1 cellular context compared by ENCODE assay signal in the genomic region with DNA sequence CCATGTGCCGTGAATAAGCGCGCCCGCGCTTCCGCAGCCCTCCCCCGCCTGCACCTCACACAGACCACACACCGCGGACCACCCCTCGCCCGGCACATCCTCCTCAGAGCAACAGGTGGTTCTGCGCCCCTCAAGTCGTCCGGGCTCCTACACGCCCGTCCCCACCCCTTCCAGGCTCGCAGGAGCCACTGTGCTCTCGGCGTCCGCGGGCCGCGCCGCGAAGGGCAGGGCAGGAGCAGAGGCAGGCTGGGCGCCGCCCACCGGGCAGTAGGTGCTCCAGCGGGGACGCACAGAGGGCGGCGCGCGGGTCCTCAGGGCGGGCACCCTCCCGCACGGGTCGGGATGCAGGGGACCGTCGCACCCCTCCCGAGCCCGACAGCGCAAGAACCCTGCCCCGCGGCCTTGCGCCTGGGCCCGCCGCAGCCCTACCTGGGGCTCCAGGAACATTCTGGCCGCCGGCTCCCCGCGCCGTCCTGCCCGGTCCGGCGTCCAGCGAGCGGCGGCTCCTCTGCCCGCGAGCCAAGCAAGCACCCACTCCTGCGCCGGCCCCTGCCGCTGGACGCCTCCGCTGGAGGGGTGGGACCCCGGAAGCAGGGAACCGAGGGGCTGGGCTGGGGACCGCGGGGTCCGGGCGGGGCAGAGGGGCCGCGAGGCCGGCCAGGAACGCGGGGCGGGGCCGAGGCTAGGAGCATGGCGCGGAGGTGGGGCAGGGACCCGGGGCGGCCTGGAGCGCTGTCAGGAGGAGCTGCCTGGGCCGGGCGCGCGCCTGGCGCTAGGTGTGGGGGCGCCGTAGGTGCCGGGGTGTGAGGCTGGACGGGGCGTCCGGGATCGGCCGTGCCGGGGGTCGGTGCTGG.
TF ChIP-seq lines count a peak whose summit lies in the region.

No MANE protein-coding gene starts in this region.

TF ChIP-seq in WTC11, 78 proteins besides CTCF, POLR2A, EP300 and RAD21 (continued from another document):
- TF ChIP-seq, protein P1, sequence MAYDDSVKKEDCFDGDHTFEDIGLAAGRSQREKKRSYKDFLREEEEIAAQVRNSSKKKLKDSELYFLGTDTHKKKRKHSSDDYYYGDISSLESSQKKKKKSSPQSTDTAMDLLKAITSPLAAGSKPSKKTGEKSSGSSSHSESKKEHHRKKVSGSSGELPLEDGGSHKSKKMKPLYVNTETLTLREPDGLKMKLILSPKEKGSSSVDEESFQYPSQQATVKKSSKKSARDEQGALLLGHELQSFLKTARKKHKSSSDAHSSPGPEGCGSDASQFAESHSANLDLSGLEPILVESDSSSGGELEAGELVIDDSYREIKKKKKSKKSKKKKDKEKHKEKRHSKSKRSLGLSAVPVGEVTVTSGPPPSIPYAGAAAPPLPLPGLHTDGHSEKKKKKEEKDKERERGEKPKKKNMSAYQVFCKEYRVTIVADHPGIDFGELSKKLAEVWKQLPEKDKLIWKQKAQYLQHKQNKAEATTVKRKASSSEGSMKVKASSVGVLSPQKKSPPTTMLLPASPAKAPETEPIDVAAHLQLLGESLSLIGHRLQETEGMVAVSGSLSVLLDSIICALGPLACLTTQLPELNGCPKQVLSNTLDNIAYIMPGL (CRISPR knock-in tag; IDR thresholded peaks at IDR 0.05), result no peak
- TF ChIP-seq NR1H2 (CRISPR knock-in tag; IDR thresholded peaks at IDR 0.05) (no peak), SOX15 (CRISPR knock-in tag; IDR thresholded peaks at IDR 0.05) (no peak), ZNF423 (CRISPR knock-in tag; IDR thresholded peaks at IDR 0.05) (0 out of 2 replicates have a peak, but pooled peaks have one; percentile 26), MAX (CRISPR knock-in tag; IDR thresholded peaks at IDR 0.05) (peak; percentile 43; the same call in 1 of the 2 replicates), OVOL2 (CRISPR knock-in tag; IDR thresholded peaks at IDR 0.05; ENCODE audit: borderline replicate concordance) (no peak), ZNF138 (CRISPR knock-in tag; conservative IDR thresholded peaks at IDR 0.05) (no peak), E2F1 (CRISPR knock-in tag; IDR thresholded peaks at IDR 0.05) (no peak), HMGA2 (CRISPR knock-in tag; IDR thresholded peaks at IDR 0.05) (no peak), GRHL2 (CRISPR knock-in tag; IDR thresholded peaks at IDR 0.05; ENCODE audit: insufficient replicate concordance, severe bottlenecking) (no peak), EMX1 (CRISPR knock-in tag; IDR thresholded peaks at IDR 0.05) (no peak), ZNF281 (CRISPR knock-in tag; IDR thresholded peaks at IDR 0.05) (no peak), NR3C1 (CRISPR knock-in tag; conservative IDR thresholded peaks at IDR 0.05; ENCODE audit: low read depth) (no peak), NFYB (CRISPR knock-in tag; conservative IDR thresholded peaks at IDR 0.05; ENCODE audit: low read depth) (no peak), CREM (CRISPR knock-in tag; IDR thresholded peaks at IDR 0.05) (no peak), AR (CRISPR knock-in tag; IDR thresholded peaks at IDR 0.05) (no peak)
- TF ChIP-seq, protein P2, sequence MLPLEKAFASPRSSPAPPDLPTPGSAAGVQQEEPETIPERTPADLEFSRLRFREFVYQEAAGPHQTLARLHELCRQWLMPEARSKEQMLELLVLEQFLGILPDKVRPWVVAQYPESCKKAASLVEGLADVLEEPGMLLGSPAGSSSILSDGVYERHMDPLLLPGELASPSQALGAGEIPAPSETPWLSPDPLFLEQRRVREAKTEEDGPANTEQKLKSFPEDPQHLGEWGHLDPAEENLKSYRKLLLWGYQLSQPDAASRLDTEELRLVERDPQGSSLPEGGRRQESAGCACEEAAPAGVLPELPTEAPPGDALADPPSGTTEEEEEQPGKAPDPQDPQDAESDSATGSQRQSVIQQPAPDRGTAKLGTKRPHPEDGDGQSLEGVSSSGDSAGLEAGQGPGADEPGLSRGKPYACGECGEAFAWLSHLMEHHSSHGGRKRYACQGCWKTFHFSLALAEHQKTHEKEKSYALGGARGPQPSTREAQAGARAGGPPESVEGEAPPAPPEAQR (CRISPR knock-in tag; IDR thresholded peaks at IDR 0.05), result no peak
- TF ChIP-seq, protein P3, sequence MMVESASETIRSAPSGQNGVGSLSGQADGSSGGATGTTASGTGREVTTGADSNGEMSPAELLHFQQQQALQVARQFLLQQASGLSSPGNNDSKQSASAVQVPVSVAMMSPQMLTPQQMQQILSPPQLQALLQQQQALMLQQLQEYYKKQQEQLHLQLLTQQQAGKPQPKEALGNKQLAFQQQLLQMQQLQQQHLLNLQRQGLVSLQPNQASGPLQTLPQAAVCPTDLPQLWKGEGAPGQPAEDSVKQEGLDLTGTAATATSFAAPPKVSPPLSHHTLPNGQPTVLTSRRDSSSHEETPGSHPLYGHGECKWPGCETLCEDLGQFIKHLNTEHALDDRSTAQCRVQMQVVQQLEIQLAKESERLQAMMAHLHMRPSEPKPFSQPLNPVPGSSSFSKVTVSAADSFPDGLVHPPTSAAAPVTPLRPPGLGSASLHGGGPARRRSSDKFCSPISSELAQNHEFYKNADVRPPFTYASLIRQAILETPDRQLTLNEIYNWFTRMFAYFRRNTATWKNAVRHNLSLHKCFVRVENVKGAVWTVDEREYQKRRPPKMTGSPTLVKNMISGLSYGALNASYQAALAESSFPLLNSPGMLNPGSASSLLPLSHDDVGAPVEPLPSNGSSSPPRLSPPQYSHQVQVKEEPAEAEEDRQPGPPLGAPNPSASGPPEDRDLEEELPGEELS (CRISPR knock-in tag; IDR thresholded peaks at IDR 0.05), result no peak
